ENCODE assay signal across 8 cellular contexts in the genomic region with DNA sequence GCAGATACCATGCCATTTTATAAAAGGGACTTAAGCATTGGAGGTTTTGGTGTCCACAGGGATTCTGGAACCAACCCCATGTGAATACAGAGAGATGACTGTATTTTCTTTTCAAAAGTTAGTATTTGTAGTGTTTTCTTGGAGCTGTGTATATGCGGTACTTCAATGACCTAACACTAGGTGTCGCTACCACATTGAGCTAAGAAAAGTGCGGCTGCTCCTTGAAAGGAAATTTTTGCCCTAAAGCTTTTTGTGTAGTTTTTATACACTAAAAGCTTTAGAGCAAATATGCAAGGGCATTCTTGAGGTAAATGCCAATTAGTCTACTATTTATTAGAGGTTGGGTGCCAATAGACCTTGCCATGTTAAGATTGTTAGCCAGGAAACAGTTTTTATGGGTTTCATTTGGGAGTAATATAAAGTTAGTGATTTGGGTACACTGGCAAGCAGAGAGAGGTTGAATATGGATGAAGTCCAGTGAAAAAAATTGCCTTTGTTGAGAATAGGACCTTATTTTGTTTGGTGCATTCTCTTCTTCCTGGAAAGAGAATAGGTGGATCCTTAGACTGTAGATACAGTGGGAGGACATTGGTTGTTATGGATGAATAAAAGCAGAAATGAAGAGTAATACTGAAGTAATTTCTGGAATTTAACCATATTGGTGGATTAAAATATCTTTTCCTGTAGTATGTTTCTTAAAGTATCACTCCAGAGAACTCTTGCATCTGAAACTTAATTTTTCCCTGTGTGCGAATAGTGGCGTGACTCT. TPM values are rescaled to one million over a fixed set of nuclear protein-coding genes. Genes with fewer than 3 reads are reported as not detected.
A peak's percentile ranks its signal among the peaks of the same experiment; 100 is the strongest.
DNase-seq lines count a peak whose midpoint lies in the region; ATAC-seq, FAIRE-seq and TF ChIP-seq lines count a peak whose summit lies in the region.

No MANE protein-coding gene starts in this region.

- peak; percentile 46 for FAIRE-seq in RCC 7860 (lab: Jason Lieb, UNC)
- peak; percentile 95 for FAIRE-seq in GM12878 (lab: Jason Lieb, UNC)
- FAIRE-seq in small intestine (lab: Jason Lieb, UNC), result no peak

- H3K4me1 ChIP-seq in GM12878 (ENCODE audit: control insufficient read depth, insufficient read depth, low read length), result no peaks in the 10 kb centered on the region; the same call in none of the 2 replicates
- no peaks in the 10 kb centered on the region for H3K4me1 ChIP-seq in small intestine (ENCODE audit: control insufficient read depth in 2 of 2, insufficient read depth in 1 of 2, low read depth in 1 of 2, low read length in 1 of 2)

- BruUV-seq in GM12878 (replicated peaks; lab: Mats Ljungman, UMichigan), result no TSS peak

- ATAC-seq in GM12878 (peak; percentile 76), HG03097 (IDR thresholded peaks at IDR 0.05; ENCODE audit: low FRiP score, unreplicated experiment) (no peak)

- in situ Hi-C loops in GM12878 (cut with MboI), result loop anchor here (5.0 kb wide), 1 partner anchor 671 kb away; no protein-coding TSS in a partner anchor

- DNase-seq in activated CD4-positive, alpha-beta T cell treated with anti-CD3 and anti-CD28 coated beads for 24 hours (ENCODE audit: low read depth in 2 of 2), result peak; percentile 1 to 28
- no peak for DNase-seq in activated CD4-positive, alpha-beta T cell treated with anti-CD3 and anti-CD28 coated beads for 1 hour
- DNase-seq in LNCaP clone FGC (ENCODE audit: low read depth), result peak; percentile 79
- DNase-seq in RCC 7860 (ENCODE audit: low spot score), result peak; percentile 52
- DNase-seq in GM12878 (ENCODE audit: low read depth, low spot score), result peak; percentile 24
- peak; percentile 59 for DNase-seq in iPS-NIHi11 (ENCODE audit: low spot score)
- DNase-seq in small intestine, result peak; percentile 54

- H3K9me3 ChIP-seq in GM12878 (replicated peaks; ENCODE audit: control insufficient read depth, insufficient read depth, low read length), result no peaks in the 10 kb centered on the region
- H3K9me3 ChIP-seq in small intestine (ENCODE audit: control insufficient read depth, low read depth), result no peaks in the 10 kb centered on the region

- TF ChIP-seq CTCF in LNCaP clone FGC (IDR thresholded peaks at IDR 0.05; ENCODE audit: control insufficient read depth, extremely low read depth, insufficient read depth), result peak; percentile 75
- TF ChIP-seq CTCF in GM12878 (IDR thresholded peaks at IDR 0.05 in 2 of 3, conservative IDR thresholded peaks at IDR 0.05 in 1 of 3; ENCODE audit: control insufficient read depth in 2 of 3, extremely low read depth in 1 of 3, insufficient read depth in 1 of 3, low read depth in 3 of 3, low read length in 3 of 3), result peak; percentile 79 to 83 (median 79)

- peak; percentile 92 for TF ChIP-seq RAD21 in GM12878 (IDR thresholded peaks at IDR 0.05; ENCODE audit: insufficient read depth, low read depth, low read length)

- SMC1A ChIA-PET in GM12878 (lab: Charles Lee; ENCODE audit: uncharacterized antibody, unreplicated experiment), result interaction anchor here (0.5 to 1.8 kb wide), 14 partner anchors 14 to 1399 kb away, joined by 3 to 8 read pairs (median 3); no protein-coding TSS in a partner anchor

- no peaks in the 10 kb centered on the region for H3K27me3 ChIP-seq in GM12878 (replicated peaks in 1 of 2; ENCODE audit: control insufficient read depth in 2 of 2, insufficient read depth in 2 of 2, low read length in 1 of 2)
- no peaks in the 10 kb centered on the region for H3K27me3 ChIP-seq in small intestine (ENCODE audit: control insufficient read depth in 2 of 2, insufficient read depth in 2 of 2, low read length in 2 of 2)

- RAD21 ChIA-PET in GM12878 (lab: Charles Lee; ENCODE audit: unreplicated experiment), result interaction anchor here (0.6 to 1.6 kb wide), 9 partner anchors 13 to 1388 kb away, joined by 3 to 7 read pairs (median 3); no protein-coding TSS in a partner anchor

- H3K27ac ChIP-seq in GM12878 (ENCODE audit: control insufficient read depth, insufficient read depth) (no peak overlapping the region), small intestine (ENCODE audit: low read depth in 1 of 2, low read length in 1 of 2) (no peak overlapping the region)

- H3K9ac ChIP-seq in GM12878 (ENCODE audit: control insufficient read depth, insufficient read depth, low read length), result no peak overlapping the region

- CTCF ChIA-PET in GM12878 (lab: Yijun Ruan, JAX), result interaction anchor here (0.6 to 2.0 kb wide), 45 partner anchors 9 to 1388 kb away, joined by 3 to 22 read pairs (median 4); a partner anchor contains a TSS

- no peak for TF ChIP-seq POLR2A in GM12878 (IDR thresholded peaks at IDR 0.05; ENCODE audit: low read depth, low read length)

- H4K20me1 ChIP-seq in GM12878 (ENCODE audit: control insufficient read depth, insufficient read depth), result no peaks in the 10 kb centered on the region

- TF ChIP-seq EP300 in GM12878 (IDR thresholded peaks at IDR 0.05; ENCODE audit: borderline replicate concordance in 1 of 2, control insufficient read depth in 1 of 2, low read depth in 2 of 2, low read length in 2 of 2), result no peak

- intact Hi-C loops in GM12878 (cut with micrococcal nuclease; ENCODE audit: unreplicated experiment), result loop anchor here (5.0 to 10.0 kb wide), 4 partner anchors 251 to 666 kb away; no protein-coding TSS in a partner anchor

- POLR2A ChIA-PET in GM12878 (lab: Charles Lee), result no interaction called here

- no peaks in the 10 kb centered on the region for H3K79me2 ChIP-seq in GM12878 (ENCODE audit: control insufficient read depth, insufficient read depth, low read length)

- no peak overlapping the region for H3K4me2 ChIP-seq in GM12878 (ENCODE audit: control insufficient read depth, insufficient read depth)

- 40% methylated on average over 5 of the region's 5 CpGs for WGBS in GM12878 (ENCODE audit: insufficient coverage, insufficient replicate concordance, low lambda C conversion rate, missing lambda C conversion rate)
- WGBS in small intestine, 3 donors, result 32 to 38% (median 37%) methylated on average over 5 of the region's 5 CpGs

- H3K36me3 ChIP-seq in GM12878 (ENCODE audit: control insufficient read depth in 2 of 2, insufficient read depth in 2 of 2, low read length in 1 of 2), result no peaks in the 10 kb centered on the region
- H3K36me3 ChIP-seq in small intestine (ENCODE audit: control insufficient read depth in 2 of 2, insufficient read depth in 2 of 2, low read length in 2 of 2), result no peaks in the 10 kb centered on the region

- H3K4me3 ChIP-seq in LNCaP clone FGC (ENCODE audit: low read depth, low read length) (no peak overlapping the region), GM12878 (no peak overlapping the region), small intestine (ENCODE audit: low read depth in 1 of 2, low read length in 2 of 2) (no peak overlapping the region)

- no peak overlapping the region for H2AFZ ChIP-seq in GM12878 (ENCODE audit: control insufficient read depth, low read depth, low read length)

TF ChIP-seq in GM12878, 131 proteins besides CTCF, POLR2A, EP300 and RAD21:
- TF ChIP-seq ETV6 (conservative IDR thresholded peaks at IDR 0.05 in 1 of 2, IDR thresholded peaks at IDR 0.05 in 1 of 2; ENCODE audit: borderline replicate concordance in 1 of 2, low read depth in 1 of 2) (peak in 1 of 2 experiments; percentile 92; a peak in 2 of 4 replicates), RB1 (IDR thresholded peaks at IDR 0.05; ENCODE audit: borderline replicate concordance) (0 out of 2 replicates have a peak, but pooled peaks have one; percentile 29), NFXL1 (IDR thresholded peaks at IDR 0.05; ENCODE audit: borderline replicate concordance) (peak; percentile 59; the same call in 1 of the 2 replicates), RUNX3 (IDR thresholded peaks at IDR 0.05; ENCODE audit: low read length) (peak; percentile 38; the same call in 1 of the 2 replicates), SMC3 (IDR thresholded peaks at IDR 0.05; ENCODE audit: borderline replicate concordance, low read length) (peak; percentile 55; the same call in 1 of the 2 replicates)
- TF ChIP-seq, protein P1, sequence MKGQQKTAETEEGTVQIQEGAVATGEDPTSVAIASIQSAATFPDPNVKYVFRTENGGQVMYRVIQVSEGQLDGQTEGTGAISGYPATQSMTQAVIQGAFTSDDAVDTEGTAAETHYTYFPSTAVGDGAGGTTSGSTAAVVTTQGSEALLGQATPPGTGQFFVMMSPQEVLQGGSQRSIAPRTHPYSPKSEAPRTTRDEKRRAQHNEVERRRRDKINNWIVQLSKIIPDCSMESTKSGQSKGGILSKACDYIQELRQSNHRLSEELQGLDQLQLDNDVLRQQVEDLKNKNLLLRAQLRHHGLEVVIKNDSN (IDR thresholded peaks at IDR 0.05; ENCODE audit: borderline replicate concordance, extremely low read length, insufficient read depth, low read depth, low read length), result no peak

RNA-seq across cellular contexts. Expression of a gene that starts 43.3 kb away (rescaled TPM):
- total RNA-seq in GM12878 (2013; cell fraction: nucleolus; rRNA removed), result 113 and 125 TPM in 2 replicates
- total RNA-seq in GM12878 (2014; rRNA removed) (5.5 and 9.8 TPM in 2 replicates), GM12878 (2014; rRNA removed; fragmentation: Illumina TruSeq; extraction: Trizol) (7.9 and 9.4 TPM in 2 replicates), GM12878 (2021) (6.2 and 6.9 TPM in 2 replicates)
- polyA plus RNA-seq in GM12878 (2011; ENCODE audit: low read depth), result 2.4 TPM
- polyA plus RNA-seq in GM12878 (2011; rRNA removed) (7.2 and 11.0 TPM in 2 replicates), GM12878 (2014; fragmentation: Illumina TruSeq; extraction: Trizol) (4.6 and 8.2 TPM in 2 replicates), GM12878 (2014; fragmentation: Nextera tagmentation; extraction: Ambion mirVana) (1 to 10 TPM; 2.1 to 3.5 TPM), GM12878 (2014; rRNA removed) (7.3 and 8.5 TPM in 2 replicates), GM12878 (2016; fragmentation: Nextera tagmentation; extraction: Ambion mirVana) (1 to 10 TPM; 6.4 to 8.5 TPM), small intestine (1 to 10 TPM; 4.4 to 4.9 (median 4.7) TPM)
- 6.2 and 7.5 TPM in 2 replicates for polyA plus RNA-seq in GM12878 (2011; cell fraction: cytosol; rRNA removed)
- 8.3 and 9.5 TPM in 2 replicates for polyA plus RNA-seq in GM12878 (2011; cell fraction: nucleus; rRNA removed)
- 4.6 and 5.2 TPM in 2 replicates for polyA plus RNA-seq in GM12878 (2012)
- polyA minus RNA-seq in GM12878 (2011; rRNA and poly(A)+ RNA removed), result 61.5 and 83.3 TPM in 2 replicates
- polyA minus RNA-seq in GM12878 (2011; cell fraction: cytosol; rRNA and poly(A)+ RNA removed), result 6.3 and 8.3 TPM in 2 replicates
- 45.0 and 67.3 TPM in 2 replicates for polyA minus RNA-seq in GM12878 (2011; cell fraction: nucleus; rRNA and poly(A)+ RNA removed)
